ENCODE assay signal across 8 cellular contexts in genomic region chr1:19644422-19644760, GRCh38. TPM values are rescaled to one million over a fixed set of nuclear protein-coding genes. Genes with fewer than 3 reads are reported as not detected.
DNase-seq lines count a peak whose midpoint lies in the region; ATAC-seq and TF ChIP-seq lines count a peak whose summit lies in the region.

No MANE protein-coding gene starts in this region.

- TF ChIP-seq POLR2A in erythroblast (IDR thresholded peaks at IDR 0.05; ENCODE audit: low read length): no peak

- H3K27me3 ChIP-seq in skeletal muscle satellite cell (ENCODE audit: control insufficient read depth, insufficient read depth, low read length): no peaks in the 10 kb centered on the region

- H3K9me3 ChIP-seq in skeletal muscle satellite cell (replicated peaks; ENCODE audit: low read length): no peaks in the 10 kb centered on the region

- POLR2A ChIA-PET in RWPE1 (lab: Yijun Ruan, JAX; ENCODE audit: low non-redundant PET): no interaction called here

- ATAC-seq in GM21529 (IDR thresholded peaks at IDR 0.05; ENCODE audit: unreplicated experiment): no peak

- in situ Hi-C loops in GM13977 (cut with MboI; ENCODE audit: low pct_unique_long_range_greater_than_20kb, low sequenced_read_pairs, unreplicated experiment): no loop called here
- in situ Hi-C loops in KBM-7 (cut with MboI; ENCODE audit: low pct_unique_long_range_greater_than_20kb, low sequenced_read_pairs): no loop called here

- DNase-seq in GM13977 (ENCODE audit: low spot score) (peak; percentile 75), RWPE1 (ENCODE audit: low spot score) (no peak), foreskin fibroblast (no peak), KBM-7 (no peak), NCI-H524 treated with DMSO at 0.1 percent for 48 hours (lab: John Stamatoyannopoulos, UW) (no peak), erythroblast (lab: John Stamatoyannopoulos, UW) (no peak)

- TF ChIP-seq CTCF in GM13977 (IDR thresholded peaks at IDR 0.05; ENCODE audit: extremely low read depth, insufficient read depth, missing control alignments) (no peak), RWPE1 (conservative IDR thresholded peaks at IDR 0.05; ENCODE audit: low read depth) (no peak), foreskin fibroblast (IDR thresholded peaks at IDR 0.05; ENCODE audit: low read depth, low read length) (no peak)

- peak overlapping the region; percentile 95 for H3K4me2 ChIP-seq in skeletal muscle satellite cell (ENCODE audit: low read length)

- H3K36me3 ChIP-seq in skeletal muscle satellite cell (ENCODE audit: insufficient read depth, low read length): no peaks in the 10 kb centered on the region

- H3K27ac ChIP-seq in RWPE1: peak overlapping the region; percentile 93

- H3K4me3 ChIP-seq in foreskin fibroblast (ENCODE audit: low read depth in 1 of 2, low read length in 2 of 2) (peak overlapping the region; percentile 87 to 88), skeletal muscle satellite cell (ENCODE audit: low read length) (peak overlapping the region; percentile 87)

- peaks cover 37% of the 10 kb centered on the region for H3K4me1 ChIP-seq in skeletal muscle satellite cell (ENCODE audit: control insufficient read depth, insufficient read depth, low read length)

- CTCF ChIA-PET in RWPE1 (lab: Yijun Ruan, JAX): interaction anchor here (0.6 to 1.5 kb wide), 3 partner anchors 8 to 251 kb away, joined by 3 to 6 read pairs (median 4); no protein-coding TSS in a partner anchor

- peak overlapping the region; percentile 82 for H3K9ac ChIP-seq in skeletal muscle satellite cell (ENCODE audit: low read depth, low read length)

RNA-seq across cellular contexts. Expression of gene NBL1, which starts 0.3 kb away (rescaled TPM):
- 56.0 and 67.7 TPM in 2 replicates for total RNA-seq in skeletal muscle satellite cell (2012; rRNA removed)

RNA-seq across cellular contexts. Expression of gene HTR6, which starts 20.3 kb away (rescaled TPM):
- total RNA-seq in skeletal muscle satellite cell (2012; rRNA removed): not detected in 2 replicates
